ENCODE assay signal across 1 cellular context in the genomic region with DNA sequence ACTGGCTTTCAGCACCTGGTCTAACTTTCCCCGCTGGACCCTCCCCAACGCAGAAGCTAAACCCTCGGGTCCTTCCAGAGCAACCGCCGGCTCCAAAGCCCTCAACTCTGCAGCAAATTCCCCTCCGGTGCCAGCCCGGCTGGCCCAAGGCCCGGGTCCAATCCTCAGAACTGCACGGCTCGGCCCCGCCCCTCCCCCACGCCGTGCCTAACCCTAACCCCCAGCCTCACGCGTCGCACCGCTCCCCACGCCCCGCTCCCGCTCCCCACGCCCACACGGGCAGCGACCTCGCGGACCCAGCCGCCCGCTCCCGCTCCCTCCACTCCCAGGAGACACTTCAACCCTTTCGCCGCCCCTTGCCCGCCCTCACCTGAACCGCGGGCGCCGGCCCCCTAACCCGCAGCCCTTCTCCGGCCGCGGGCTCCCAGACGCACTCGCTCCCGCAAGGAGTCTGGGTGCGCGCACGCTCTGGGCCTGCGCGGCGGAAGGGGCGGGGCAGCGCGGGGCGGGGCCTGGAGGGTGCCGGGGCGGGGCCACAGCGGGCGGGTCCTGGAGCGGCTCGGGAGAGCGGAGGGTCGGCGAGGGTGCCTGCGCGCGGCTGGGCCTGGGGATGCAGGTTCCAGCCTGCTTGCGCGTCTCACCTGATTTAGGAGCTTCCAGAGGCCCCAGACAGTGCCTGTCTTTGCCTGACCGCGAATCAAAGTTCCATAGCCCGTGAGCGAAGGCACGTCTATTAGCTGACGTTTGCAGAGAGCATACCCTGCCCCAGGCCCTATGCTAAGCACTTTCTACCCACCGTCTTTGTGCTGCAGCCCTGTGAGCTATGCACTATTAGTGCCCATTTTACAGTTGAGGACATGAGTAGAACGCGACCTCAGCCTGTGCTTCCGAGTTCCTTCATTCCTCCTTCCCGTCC.
TF ChIP-seq lines count a peak whose summit lies in the region.

A gene (minus strand): TSS at position 453 of the 916 bp plus-strand sequence. CDS start 2,729 bp downstream, outside the sequence.

TF ChIP-seq in HepG2, 621 proteins besides CTCF, POLR2A, EP300 and RAD21 (continued from another document and continues in another):
- TF ChIP-seq, protein P1, sequence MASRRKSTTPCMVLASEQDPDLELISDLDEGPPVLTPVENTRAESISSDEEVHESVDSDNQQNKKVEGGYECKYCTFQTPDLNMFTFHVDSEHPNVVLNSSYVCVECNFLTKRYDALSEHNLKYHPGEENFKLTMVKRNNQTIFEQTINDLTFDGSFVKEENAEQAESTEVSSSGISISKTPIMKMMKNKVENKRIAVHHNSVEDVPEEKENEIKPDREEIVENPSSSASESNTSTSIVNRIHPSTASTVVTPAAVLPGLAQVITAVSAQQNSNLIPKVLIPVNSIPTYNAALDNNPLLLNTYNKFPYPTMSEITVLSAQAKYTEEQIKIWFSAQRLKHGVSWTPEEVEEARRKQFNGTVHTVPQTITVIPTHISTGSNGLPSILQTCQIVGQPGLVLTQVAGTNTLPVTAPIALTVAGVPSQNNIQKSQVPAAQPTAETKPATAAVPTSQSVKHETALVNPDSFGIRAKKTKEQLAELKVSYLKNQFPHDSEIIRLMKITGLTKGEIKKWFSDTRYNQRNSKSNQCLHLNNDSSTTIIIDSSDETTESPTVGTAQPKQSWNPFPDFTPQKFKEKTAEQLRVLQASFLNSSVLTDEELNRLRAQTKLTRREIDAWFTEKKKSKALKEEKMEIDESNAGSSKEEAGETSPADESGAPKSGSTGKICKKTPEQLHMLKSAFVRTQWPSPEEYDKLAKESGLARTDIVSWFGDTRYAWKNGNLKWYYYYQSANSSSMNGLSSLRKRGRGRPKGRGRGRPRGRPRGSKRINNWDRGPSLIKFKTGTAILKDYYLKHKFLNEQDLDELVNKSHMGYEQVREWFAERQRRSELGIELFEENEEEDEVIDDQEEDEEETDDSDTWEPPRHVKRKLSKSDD (CRISPR knock-in tag; IDR thresholded peaks at IDR 0.05; ENCODE audit: low read depth) = peak; percentile 22; the same call in 1 of the 2 replicates
- TF ChIP-seq SSRP1 (CRISPR knock-in tag; IDR thresholded peaks at IDR 0.05) (no peak), EEA1 (CRISPR knock-in tag; IDR thresholded peaks at IDR 0.05; ENCODE audit: borderline replicate concordance) (peak; percentile 8; the same call in 1 of the 2 replicates), REXO4 (CRISPR knock-in tag; IDR thresholded peaks at IDR 0.05; ENCODE audit: borderline replicate concordance) (no peak), SMAD9 (CRISPR knock-in tag; IDR thresholded peaks at IDR 0.05) (no peak), ZC3H4 (CRISPR knock-in tag; IDR thresholded peaks at IDR 0.05; ENCODE audit: borderline replicate concordance) (no peak), CENPX (CRISPR knock-in tag; IDR thresholded peaks at IDR 0.05) (no peak), ZFY (CRISPR knock-in tag; IDR thresholded peaks at IDR 0.05) (peak; percentile 87), ZNF83 (CRISPR knock-in tag; IDR thresholded peaks at IDR 0.05; ENCODE audit: borderline replicate concordance) (no peak), JUND (CRISPR knock-in tag; IDR thresholded peaks at IDR 0.05) (no peak), HNF4A (CRISPR knock-in tag; IDR thresholded peaks at IDR 0.05) (no peak), ONECUT2 (CRISPR knock-in tag; IDR thresholded peaks at IDR 0.05) (no peak), TARDBP (CRISPR knock-in tag; IDR thresholded peaks at IDR 0.05) (no peak; the same call in 1 of the 2 replicates), ZNF781 (CRISPR knock-in tag; IDR thresholded peaks at IDR 0.05; ENCODE audit: borderline replicate concordance, not compliant biosample characterization) (no peak), SP140L (CRISPR knock-in tag; IDR thresholded peaks at IDR 0.05; ENCODE audit: borderline replicate concordance) (no peak), STAG1 (CRISPR knock-in tag; IDR thresholded peaks at IDR 0.05) (peak; percentile 2; the same call in 1 of the 2 replicates), ZNF776 (CRISPR knock-in tag; IDR thresholded peaks at IDR 0.05) (no peak; the same call in 1 of the 2 replicates), ZBTB20 (CRISPR knock-in tag; IDR thresholded peaks at IDR 0.05; ENCODE audit: borderline replicate concordance, low read depth) (no peak), ZNF496 (CRISPR knock-in tag; IDR thresholded peaks at IDR 0.05; ENCODE audit: insufficient replicate concordance) (no peak), ZNF253 (CRISPR knock-in tag; IDR thresholded peaks at IDR 0.05; ENCODE audit: borderline replicate concordance) (no peak), HNRNPL (IDR thresholded peaks at IDR 0.05; ENCODE audit: low read depth, low read length) (0 out of 2 replicates have a peak, but pooled peaks have one; percentile 51), MATR3 (CRISPR knock-in tag; IDR thresholded peaks at IDR 0.05) (no peak), ZFX (CRISPR knock-in tag; IDR thresholded peaks at IDR 0.05; ENCODE audit: low read depth) (peak; percentile 84), ZNF558 (CRISPR knock-in tag; IDR thresholded peaks at IDR 0.05; ENCODE audit: borderline replicate concordance) (no peak; the same call in 1 of the 2 replicates), ZSCAN25 (CRISPR knock-in tag; IDR thresholded peaks at IDR 0.05) (no peak), ZBTB7A (CRISPR knock-in tag; IDR thresholded peaks at IDR 0.05) (0 out of 2 replicates have a peak, but pooled peaks have one; percentile 40), NPAS2 (CRISPR knock-in tag; IDR thresholded peaks at IDR 0.05; ENCODE audit: borderline replicate concordance) (no peak), ZNF747 (CRISPR knock-in tag; IDR thresholded peaks at IDR 0.05; ENCODE audit: borderline replicate concordance) (peak; percentile 80; the same call in 1 of the 2 replicates), ZNF773 (CRISPR knock-in tag; IDR thresholded peaks at IDR 0.05; ENCODE audit: borderline replicate concordance) (no peak)
- TF ChIP-seq, protein P2, sequence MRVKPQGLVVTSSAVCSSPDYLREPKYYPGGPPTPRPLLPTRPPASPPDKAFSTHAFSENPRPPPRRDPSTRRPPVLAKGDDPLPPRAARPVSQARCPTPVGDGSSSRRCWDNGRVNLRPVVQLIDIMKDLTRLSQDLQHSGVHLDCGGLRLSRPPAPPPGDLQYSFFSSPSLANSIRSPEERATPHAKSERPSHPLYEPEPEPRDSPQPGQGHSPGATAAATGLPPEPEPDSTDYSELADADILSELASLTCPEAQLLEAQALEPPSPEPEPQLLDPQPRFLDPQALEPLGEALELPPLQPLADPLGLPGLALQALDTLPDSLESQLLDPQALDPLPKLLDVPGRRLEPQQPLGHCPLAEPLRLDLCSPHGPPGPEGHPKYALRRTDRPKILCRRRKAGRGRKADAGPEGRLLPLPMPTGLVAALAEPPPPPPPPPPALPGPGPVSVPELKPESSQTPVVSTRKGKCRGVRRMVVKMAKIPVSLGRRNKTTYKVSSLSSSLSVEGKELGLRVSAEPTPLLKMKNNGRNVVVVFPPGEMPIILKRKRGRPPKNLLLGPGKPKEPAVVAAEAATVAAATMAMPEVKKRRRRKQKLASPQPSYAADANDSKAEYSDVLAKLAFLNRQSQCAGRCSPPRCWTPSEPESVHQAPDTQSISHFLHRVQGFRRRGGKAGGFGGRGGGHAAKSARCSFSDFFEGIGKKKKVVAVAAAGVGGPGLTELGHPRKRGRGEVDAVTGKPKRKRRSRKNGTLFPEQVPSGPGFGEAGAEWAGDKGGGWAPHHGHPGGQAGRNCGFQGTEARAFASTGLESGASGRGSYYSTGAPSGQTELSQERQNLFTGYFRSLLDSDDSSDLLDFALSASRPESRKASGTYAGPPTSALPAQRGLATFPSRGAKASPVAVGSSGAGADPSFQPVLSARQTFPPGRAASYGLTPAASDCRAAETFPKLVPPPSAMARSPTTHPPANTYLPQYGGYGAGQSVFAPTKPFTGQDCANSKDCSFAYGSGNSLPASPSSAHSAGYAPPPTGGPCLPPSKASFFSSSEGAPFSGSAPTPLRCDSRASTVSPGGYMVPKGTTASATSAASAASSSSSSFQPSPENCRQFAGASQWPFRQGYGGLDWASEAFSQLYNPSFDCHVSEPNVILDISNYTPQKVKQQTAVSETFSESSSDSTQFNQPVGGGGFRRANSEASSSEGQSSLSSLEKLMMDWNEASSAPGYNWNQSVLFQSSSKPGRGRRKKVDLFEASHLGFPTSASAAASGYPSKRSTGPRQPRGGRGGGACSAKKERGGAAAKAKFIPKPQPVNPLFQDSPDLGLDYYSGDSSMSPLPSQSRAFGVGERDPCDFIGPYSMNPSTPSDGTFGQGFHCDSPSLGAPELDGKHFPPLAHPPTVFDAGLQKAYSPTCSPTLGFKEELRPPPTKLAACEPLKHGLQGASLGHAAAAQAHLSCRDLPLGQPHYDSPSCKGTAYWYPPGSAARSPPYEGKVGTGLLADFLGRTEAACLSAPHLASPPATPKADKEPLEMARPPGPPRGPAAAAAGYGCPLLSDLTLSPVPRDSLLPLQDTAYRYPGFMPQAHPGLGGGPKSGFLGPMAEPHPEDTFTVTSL (CRISPR knock-in tag; IDR thresholded peaks at IDR 0.05; ENCODE audit: borderline replicate concordance) = peak; percentile 65
- TF ChIP-seq, protein P3, sequence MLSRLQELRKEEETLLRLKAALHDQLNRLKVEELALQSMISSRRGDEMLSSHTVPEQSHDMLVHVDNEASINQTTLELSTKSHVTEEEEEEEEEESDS (CRISPR knock-in tag; IDR thresholded peaks at IDR 0.05; ENCODE audit: borderline replicate concordance) = no peak
- TF ChIP-seq, protein P4, sequence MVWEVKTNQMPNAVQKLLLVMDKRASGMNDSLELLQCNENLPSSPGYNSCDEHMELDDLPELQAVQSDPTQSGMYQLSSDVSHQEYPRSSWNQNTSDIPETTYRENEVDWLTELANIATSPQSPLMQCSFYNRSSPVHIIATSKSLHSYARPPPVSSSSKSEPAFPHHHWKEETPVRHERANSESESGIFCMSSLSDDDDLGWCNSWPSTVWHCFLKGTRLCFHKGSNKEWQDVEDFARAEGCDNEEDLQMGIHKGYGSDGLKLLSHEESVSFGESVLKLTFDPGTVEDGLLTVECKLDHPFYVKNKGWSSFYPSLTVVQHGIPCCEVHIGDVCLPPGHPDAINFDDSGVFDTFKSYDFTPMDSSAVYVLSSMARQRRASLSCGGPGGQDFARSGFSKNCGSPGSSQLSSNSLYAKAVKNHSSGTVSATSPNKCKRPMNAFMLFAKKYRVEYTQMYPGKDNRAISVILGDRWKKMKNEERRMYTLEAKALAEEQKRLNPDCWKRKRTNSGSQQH (CRISPR knock-in tag; IDR thresholded peaks at IDR 0.05; ENCODE audit: low read depth) = peak; percentile 89
- TF ChIP-seq, protein P5, sequence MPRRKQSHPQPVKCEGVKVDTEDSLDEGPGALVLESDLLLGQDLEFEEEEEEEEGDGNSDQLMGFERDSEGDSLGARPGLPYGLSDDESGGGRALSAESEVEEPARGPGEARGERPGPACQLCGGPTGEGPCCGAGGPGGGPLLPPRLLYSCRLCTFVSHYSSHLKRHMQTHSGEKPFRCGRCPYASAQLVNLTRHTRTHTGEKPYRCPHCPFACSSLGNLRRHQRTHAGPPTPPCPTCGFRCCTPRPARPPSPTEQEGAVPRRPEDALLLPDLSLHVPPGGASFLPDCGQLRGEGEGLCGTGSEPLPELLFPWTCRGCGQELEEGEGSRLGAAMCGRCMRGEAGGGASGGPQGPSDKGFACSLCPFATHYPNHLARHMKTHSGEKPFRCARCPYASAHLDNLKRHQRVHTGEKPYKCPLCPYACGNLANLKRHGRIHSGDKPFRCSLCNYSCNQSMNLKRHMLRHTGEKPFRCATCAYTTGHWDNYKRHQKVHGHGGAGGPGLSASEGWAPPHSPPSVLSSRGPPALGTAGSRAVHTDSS (CRISPR knock-in tag; conservative IDR thresholded peaks at IDR 0.05) = no peak
- TF ChIP-seq, protein P6, sequence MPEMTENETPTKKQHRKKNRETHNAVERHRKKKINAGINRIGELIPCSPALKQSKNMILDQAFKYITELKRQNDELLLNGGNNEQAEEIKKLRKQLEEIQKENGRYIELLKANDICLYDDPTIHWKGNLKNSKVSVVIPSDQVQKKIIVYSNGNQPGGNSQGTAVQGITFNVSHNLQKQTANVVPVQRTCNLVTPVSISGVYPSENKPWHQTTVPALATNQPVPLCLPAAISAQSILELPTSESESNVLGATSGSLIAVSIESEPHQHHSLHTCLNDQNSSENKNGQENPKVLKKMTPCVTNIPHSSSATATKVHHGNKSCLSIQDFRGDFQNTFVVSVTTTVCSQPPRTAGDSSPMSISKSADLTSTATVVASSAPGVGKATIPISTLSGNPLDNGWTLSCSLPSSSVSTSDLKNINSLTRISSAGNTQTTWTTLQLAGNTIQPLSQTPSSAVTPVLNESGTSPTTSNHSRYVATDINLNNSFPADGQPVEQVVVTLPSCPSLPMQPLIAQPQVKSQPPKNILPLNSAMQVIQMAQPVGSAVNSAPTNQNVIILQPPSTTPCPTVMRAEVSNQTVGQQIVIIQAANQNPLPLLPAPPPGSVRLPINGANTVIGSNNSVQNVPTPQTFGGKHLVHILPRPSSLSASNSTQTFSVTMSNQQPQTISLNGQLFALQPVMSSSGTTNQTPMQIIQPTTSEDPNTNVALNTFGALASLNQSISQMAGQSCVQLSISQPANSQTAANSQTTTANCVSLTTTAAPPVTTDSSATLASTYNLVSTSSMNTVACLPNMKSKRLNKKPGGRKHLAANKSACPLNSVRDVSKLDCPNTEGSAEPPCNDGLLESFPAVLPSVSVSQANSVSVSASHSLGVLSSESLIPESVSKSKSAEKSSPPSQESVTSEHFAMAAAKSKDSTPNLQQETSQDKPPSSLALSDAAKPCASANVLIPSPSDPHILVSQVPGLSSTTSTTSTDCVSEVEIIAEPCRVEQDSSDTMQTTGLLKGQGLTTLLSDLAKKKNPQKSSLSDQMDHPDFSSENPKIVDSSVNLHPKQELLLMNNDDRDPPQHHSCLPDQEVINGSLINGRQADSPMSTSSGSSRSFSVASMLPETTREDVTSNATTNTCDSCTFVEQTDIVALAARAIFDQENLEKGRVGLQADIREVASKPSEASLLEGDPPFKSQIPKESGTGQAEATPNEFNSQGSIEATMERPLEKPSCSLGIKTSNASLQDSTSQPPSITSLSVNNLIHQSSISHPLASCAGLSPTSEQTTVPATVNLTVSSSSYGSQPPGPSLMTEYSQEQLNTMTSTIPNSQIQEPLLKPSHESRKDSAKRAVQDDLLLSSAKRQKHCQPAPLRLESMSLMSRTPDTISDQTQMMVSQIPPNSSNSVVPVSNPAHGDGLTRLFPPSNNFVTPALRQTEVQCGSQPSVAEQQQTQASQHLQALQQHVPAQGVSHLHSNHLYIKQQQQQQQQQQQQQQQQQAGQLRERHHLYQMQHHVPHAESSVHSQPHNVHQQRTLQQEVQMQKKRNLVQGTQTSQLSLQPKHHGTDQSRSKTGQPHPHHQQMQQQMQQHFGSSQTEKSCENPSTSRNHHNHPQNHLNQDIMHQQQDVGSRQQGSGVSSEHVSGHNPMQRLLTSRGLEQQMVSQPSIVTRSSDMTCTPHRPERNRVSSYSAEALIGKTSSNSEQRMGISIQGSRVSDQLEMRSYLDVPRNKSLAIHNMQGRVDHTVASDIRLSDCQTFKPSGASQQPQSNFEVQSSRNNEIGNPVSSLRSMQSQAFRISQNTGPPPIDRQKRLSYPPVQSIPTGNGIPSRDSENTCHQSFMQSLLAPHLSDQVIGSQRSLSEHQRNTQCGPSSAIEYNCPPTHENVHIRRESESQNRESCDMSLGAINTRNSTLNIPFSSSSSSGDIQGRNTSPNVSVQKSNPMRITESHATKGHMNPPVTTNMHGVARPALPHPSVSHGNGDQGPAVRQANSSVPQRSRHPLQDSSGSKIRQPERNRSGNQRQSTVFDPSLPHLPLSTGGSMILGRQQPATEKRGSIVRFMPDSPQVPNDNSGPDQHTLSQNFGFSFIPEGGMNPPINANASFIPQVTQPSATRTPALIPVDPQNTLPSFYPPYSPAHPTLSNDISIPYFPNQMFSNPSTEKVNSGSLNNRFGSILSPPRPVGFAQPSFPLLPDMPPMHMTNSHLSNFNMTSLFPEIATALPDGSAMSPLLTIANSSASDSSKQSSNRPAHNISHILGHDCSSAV (CRISPR knock-in tag; IDR thresholded peaks at IDR 0.05; ENCODE audit: borderline replicate concordance) = no peak
- TF ChIP-seq, protein P7, sequence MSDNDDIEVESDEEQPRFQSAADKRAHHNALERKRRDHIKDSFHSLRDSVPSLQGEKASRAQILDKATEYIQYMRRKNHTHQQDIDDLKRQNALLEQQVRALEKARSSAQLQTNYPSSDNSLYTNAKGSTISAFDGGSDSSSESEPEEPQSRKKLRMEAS (IDR thresholded peaks at IDR 0.05) = peak; percentile 46; the same call in 1 of the 2 replicates
